20 cellular contexts compared by ENCODE assay signal in genomic region chr16:55207679-55208294, GRCh38.
DNase-seq lines count a peak whose midpoint lies in the region; ATAC-seq and TF ChIP-seq lines count a peak whose summit lies in the region.
"Had no signal": no experiment of that assay in that cellular context is flagged by ENCODE, and none has a peak within 500 bp of the region (broad histone marks: within the 10 kb centered on the region; RNA-seq: fewer than 3 reads in every experiment).

No MANE protein-coding gene starts in this region.

- no peaks in the 10 kb centered on the region for H3K79me1 ChIP-seq in H9 (ENCODE audit: insufficient read depth, low read depth, low read length, poor library complexity, severe bottlenecking)

- H3T11ph ChIP-seq in H9 (ENCODE audit: low read length) = no peak overlapping the region

- H2BK15ac ChIP-seq in H9 (ENCODE audit: low read depth, low read length) = no peak overlapping the region

- H3K9me3 Mint-ChIP-seq in H9 = no peaks in the 10 kb centered on the region
- H3K9me3 Mint-ChIP-seq: T-cell had no signal

- H2BK5ac ChIP-seq in H9 (ENCODE audit: insufficient read length, low read length) = no peak overlapping the region

- H3K18ac ChIP-seq in H9 (ENCODE audit: insufficient read length, low read depth, low read length) = no peak overlapping the region

- no peak for DNase-seq in BE2C
- DNase-seq in H9 = no peak
- DNase-seq in cerebellar cortex (ENCODE audit: low spot score) = peak; percentile 0
- DNase-seq in medulla oblongata (ENCODE audit: extremely low spot score) = peak; percentile 7
- DNase-seq in 8988T = no peak
- no peak for DNase-seq in foreskin fibroblast
- DNase-seq: ACHN, DMS79 treated with DMSO at 0.1 percent for 48 hours, KG1, NCI-H1417, NCI-H187 treated with DMSO at 0.1 percent for 48 hours, NCI-H446 treated with DMSO at 0.1 percent for 48 hours, NCI-H69, Right ventricle myocardium superior, T-cell had no signal

- no peak for ATAC-seq in HG03095 (IDR thresholded peaks at IDR 0.05; ENCODE audit: unreplicated experiment)
- no peak for ATAC-seq in HG03342 (IDR thresholded peaks at IDR 0.05; ENCODE audit: unreplicated experiment)
- ATAC-seq: T-cell had no signal

- H4K8ac ChIP-seq in H9 (replicated peaks; ENCODE audit: insufficient read length, low read depth, low read length) = no peak overlapping the region

- H3K27me3 ChIP-seq in BE2C (no peaks in the 10 kb centered on the region), H9 (ENCODE audit: insufficient read depth, low read length) (no peaks in the 10 kb centered on the region)

- no peak overlapping the region for H3K4me2 ChIP-seq in H9 (ENCODE audit: insufficient read depth, insufficient read length, low read length)

- no peak overlapping the region for H3K27ac ChIP-seq in H9 (ENCODE audit: insufficient read length, low read depth, low read length)
- H3K27ac ChIP-seq: SK-N-MC had no signal

- no peak overlapping the region for H2AFZ ChIP-seq in H9 (ENCODE audit: low read length)

- H3K14ac ChIP-seq in H9 (ENCODE audit: insufficient read depth, low read length) = no peak overlapping the region

- H4K91ac ChIP-seq in H9 (ENCODE audit: insufficient read length, low read depth, low read length) = no peak overlapping the region

- H3K27ac Mint-ChIP-seq in H9 = no peak overlapping the region; a peak in 1 of 7 replicates
- H3K27ac Mint-ChIP-seq: CD14-positive monocyte, T-cell had no signal

- H3K4me3 ChIP-seq in BE2C (ENCODE audit: low read depth, low read length) (no peak overlapping the region), foreskin fibroblast (ENCODE audit: low read depth in 1 of 2, low read length in 2 of 2) (no peak overlapping the region)
- H3K4me3 ChIP-seq: HAP-1, SK-N-MC had no signal

- no peaks in the 10 kb centered on the region for H4K20me1 ChIP-seq in H9 (ENCODE audit: control insufficient read depth, insufficient read depth, insufficient read length)

- no peaks in the 10 kb centered on the region for H3K79me2 ChIP-seq in H9 (ENCODE audit: insufficient read depth, low read length)

- no peak overlapping the region for H3K4ac ChIP-seq in H9 (ENCODE audit: low read depth, low read length)

- no peaks in the 10 kb centered on the region for H3K9me3 ChIP-seq in BE2C
- H3K9me3 ChIP-seq in H9 (ENCODE audit: control insufficient read depth, low read depth, low read length) = no peaks in the 10 kb centered on the region
- H3K9me3 ChIP-seq: HAP-1 had no signal

- H3K4me1 ChIP-seq in BE2C = no peaks in the 10 kb centered on the region
- no peaks in the 10 kb centered on the region for H3K4me1 ChIP-seq in H9 (ENCODE audit: insufficient read depth, low read length)
- H3K4me1 ChIP-seq: HAP-1 had no signal

- H3K56ac ChIP-seq in H9 (ENCODE audit: insufficient read length, low read depth, low read length) = no peak overlapping the region

- H4K5ac ChIP-seq in H9 (ENCODE audit: insufficient read length, low read depth, low read length) = no peak overlapping the region

- H2AK5ac ChIP-seq in H9 (ENCODE audit: insufficient read length, low read length) = no peak overlapping the region

- no peak overlapping the region for H2BK20ac ChIP-seq in H9 (ENCODE audit: low read depth, low read length, poor library complexity, severe bottlenecking)

- no peaks in the 10 kb centered on the region for H3K23me2 ChIP-seq in H9 (ENCODE audit: insufficient read length, low read depth, low read length, poor library complexity, severe bottlenecking)

- no CpG with 5 or more reads among the region's 6 CpGs for WGBS in H9 (ENCODE audit: extremely low coverage, insufficient read length, low lambda C conversion rate)

- no peak overlapping the region for H3K4me3 Mint-ChIP-seq in H9
- H3K4me3 Mint-ChIP-seq: CD14-positive monocyte, T-cell had no signal

- H3K4me1 Mint-ChIP-seq in H9 = peaks cover 7 to 14% of the 10 kb centered on the region in 2 experiments; a peak in 3 of 4 replicates
- H3K4me1 Mint-ChIP-seq: CD14-positive monocyte, T-cell had no signal

- H2BK12ac ChIP-seq in H9 (ENCODE audit: insufficient read length, low read depth, low read length) = no peak overlapping the region

- H2BK120ac ChIP-seq in H9 (ENCODE audit: low read depth, low read length, poor library complexity, severe bottlenecking) = no peak overlapping the region

- no peaks in the 10 kb centered on the region for H3K36me3 Mint-ChIP-seq in H9 (ENCODE audit: insufficient read depth in 1 of 3, low read depth in 3 of 3)
- H3K36me3 Mint-ChIP-seq: CD14-positive monocyte, T-cell had no signal

- peak; percentile 9; the same call in 1 of the 2 replicates for TF ChIP-seq CTCF in BE2C (IDR thresholded peaks at IDR 0.05; ENCODE audit: low read depth, low read length)
- peak; percentile 37; the same call in 2 of the 3 replicates for TF ChIP-seq CTCF in H9 (conservative IDR thresholded peaks at IDR 0.05)
- TF ChIP-seq CTCF in foreskin fibroblast (IDR thresholded peaks at IDR 0.05; ENCODE audit: low read depth, low read length) = no peak

- no peak overlapping the region for H3K23ac ChIP-seq in H9 (ENCODE audit: insufficient read length, low read depth, low read length)

- peaks cover 1% of the 10 kb centered on the region for H3K27me3 Mint-ChIP-seq in H9 (ENCODE audit: low read depth)

- H3K9ac ChIP-seq in H9 (ENCODE audit: extremely low read depth, insufficient read length, low read length) = no peak overlapping the region

- no peaks in the 10 kb centered on the region for H3K36me3 ChIP-seq in BE2C
- H3K36me3 ChIP-seq: HAP-1 had no signal

Comparison
In these comparisons a context has a peak if more than half of its experiments do, and no peak if none do; other contexts are left out.
1. DNase-seq: peak in cerebellar cortex (single experiment) and medulla oblongata (single experiment); none in BE2C (single experiment), H9 (single experiment), 8988T (single experiment) and foreskin fibroblast (0 of 2).